ENCODE assay signal across 18 cellular contexts in genomic region chr6:151142676-151143075, GRCh38.
DNase-seq lines count a peak whose midpoint lies in the region; ATAC-seq and TF ChIP-seq lines count a peak whose summit lies in the region.
"Had no signal": no experiment of that assay in that cellular context is flagged by ENCODE, and none has a peak within 500 bp of the region (broad histone marks: within the 10 kb centered on the region; RNA-seq: fewer than 3 reads in every experiment).

No MANE protein-coding gene starts in this region.

- H2BK20ac ChIP-seq in IMR-90 (ENCODE audit: low read depth, low read length) = no peak overlapping the region

- H2BK5ac ChIP-seq in IMR-90 (ENCODE audit: low read depth, low read length, poor library complexity, severe bottlenecking) = no peak overlapping the region

- TF ChIP-seq CTCF in IMR-90 (conservative IDR thresholded peaks at IDR 0.05; ENCODE audit: low read depth, low read length) = no peak
- no peak for TF ChIP-seq CTCF in nephron (IDR thresholded peaks at IDR 0.05; ENCODE audit: unreplicated experiment in 3 of 3)
- TF ChIP-seq CTCF in HFFc6 (IDR thresholded peaks at IDR 0.05) = no peak

- in situ Hi-C loops in IMR-90 (cut with MboI; ENCODE audit: low sequenced_read_pairs) = no loop called here

- TF ChIP-seq POLR2A in IMR-90 (IDR thresholded peaks at IDR 0.05; ENCODE audit: low read depth, low read length) = no peak

- H2BK15ac ChIP-seq in IMR-90 (ENCODE audit: low read depth, low read length) = no peak overlapping the region

- no peak overlapping the region for H2AK9ac ChIP-seq in IMR-90 (replicated peaks; ENCODE audit: low read depth, low read length, poor library complexity)

- ATAC-seq in IMR-90 (ENCODE audit: low read depth) = no peak
- no peak for ATAC-seq in activated naive CD8-positive, alpha-beta T cell treated with anti-CD3 and anti-CD28 coated beads, Interleukin-2, amount 50 U/mL, for 24 hours
- ATAC-seq: A549; CD8-positive, alpha-beta T cell had no signal

- peak overlapping the region; percentile 50 to 78 (median 53) for H3K27ac Mint-ChIP-seq in nephron
- H3K27ac Mint-ChIP-seq in activated naive CD8-positive, alpha-beta T cell treated with anti-CD3 and anti-CD28 coated beads, Interleukin-2, amount 50 U/mL, for 24 hours = no peak overlapping the region
- H3K27ac Mint-ChIP-seq in HFFc6 = no peak overlapping the region
- H3K27ac Mint-ChIP-seq: CD8-positive, alpha-beta T cell had no signal

- H3K56ac ChIP-seq in IMR-90 (ENCODE audit: extremely low read depth, insufficient read depth, low read length) = no peak overlapping the region

- peaks cover 32% of the 10 kb centered on the region for H3K4me1 ChIP-seq in BLaER1
- no peaks in the 10 kb centered on the region for H3K4me1 ChIP-seq in IMR-90 (ENCODE audit: control insufficient read depth, insufficient read depth, low read length)
- H3K4me1 ChIP-seq: A549 had no signal

- H3K9me1 ChIP-seq in IMR-90 (ENCODE audit: insufficient read depth, low read length) = no peaks in the 10 kb centered on the region

- H4K8ac ChIP-seq in IMR-90 (ENCODE audit: low read depth in 2 of 2, low read length in 2 of 2) = no peak overlapping the region

- no peak overlapping the region for H4K91ac ChIP-seq in IMR-90 (ENCODE audit: insufficient read depth, low read depth, low read length)

- H3K4me1 Mint-ChIP-seq in nephron (peaks cover 62% of the 10 kb centered on the region), HFFc6 (ENCODE audit: low read depth) (peaks cover 8% of the 10 kb centered on the region)
- no peaks in the 10 kb centered on the region for H3K4me1 Mint-ChIP-seq in activated naive CD8-positive, alpha-beta T cell treated with anti-CD3 and anti-CD28 coated beads, Interleukin-2, amount 50 U/mL, for 24 hours

- peak overlapping the region; percentile 58 for H2AFZ ChIP-seq in IMR-90 (replicated peaks; ENCODE audit: low read length, poor library complexity)

- CTCF ChIA-PET in IMR-90 (lab: Yijun Ruan, JAX) = no interaction called here

- no peak overlapping the region for H3K23ac ChIP-seq in IMR-90 (ENCODE audit: low read depth, low read length)

- H3K27me3 Mint-ChIP-seq in nephron (ENCODE audit: low read depth) (peaks cover 3% of the 10 kb centered on the region), HFFc6 (ENCODE audit: insufficient read depth) (peaks cover 9% of the 10 kb centered on the region)
- peaks cover 2% of the 10 kb centered on the region for H3K27me3 Mint-ChIP-seq in activated naive CD8-positive, alpha-beta T cell treated with anti-CD3 and anti-CD28 coated beads, Interleukin-2, amount 50 U/mL, for 24 hours

- H3K18ac ChIP-seq in IMR-90 (ENCODE audit: low read depth, low read length) = no peak overlapping the region

- no peaks in the 10 kb centered on the region for H3K27me3 ChIP-seq in BLaER1
- no peaks in the 10 kb centered on the region; the same call in none of the 2 replicates for H3K27me3 ChIP-seq in IMR-90 (ENCODE audit: control insufficient read depth, insufficient read depth, low read length)
- H3K27me3 ChIP-seq: SJSA1 had no signal

- H2AK5ac ChIP-seq in IMR-90 (ENCODE audit: low read depth, low read length) = no peak overlapping the region

- dilution Hi-C loops in IMR-90 (cut with HindIII; ENCODE audit: low sequenced_read_pairs, unreplicated experiment) = no loop called here

- H3K9ac ChIP-seq in BLaER1 (no peak overlapping the region), IMR-90 (ENCODE audit: low read depth, low read length) (no peak overlapping the region)
- H3K9ac ChIP-seq: KMS-11 had no signal

- no peak overlapping the region for H3K4me3 Mint-ChIP-seq in nephron
- H3K4me3 Mint-ChIP-seq in activated naive CD8-positive, alpha-beta T cell treated with anti-CD3 and anti-CD28 coated beads, Interleukin-2, amount 50 U/mL, for 24 hours = no peak overlapping the region
- H3K4me3 Mint-ChIP-seq in HFFc6 = no peak overlapping the region
- H3K4me3 Mint-ChIP-seq: CD8-positive, alpha-beta T cell had no signal

- H3K36me3 ChIP-seq in BLaER1 = no peaks in the 10 kb centered on the region
- H3K36me3 ChIP-seq in IMR-90 (ENCODE audit: control insufficient read depth, insufficient read depth, low read length) = no peaks in the 10 kb centered on the region
- H3K36me3 ChIP-seq: SJSA1 had no signal

- WGBS in IMR-90 (ENCODE audit: extremely low coverage in 2 of 2, insufficient read length in 1 of 2), 2 experiments = 100% methylated on average over 1 of the region's 5 CpGs; no CpG with 5 or more reads in 1 of the 2 experiments

- no peak overlapping the region for H3K4ac ChIP-seq in IMR-90 (ENCODE audit: low read depth, low read length)

- no peak overlapping the region for H2BK120ac ChIP-seq in IMR-90 (ENCODE audit: low read depth, low read length)

- H3K9me3 Mint-ChIP-seq in nephron (no peaks in the 10 kb centered on the region), HFFc6 (peaks cover 4% of the 10 kb centered on the region; the same call in 1 of the 2 replicates)
- no peaks in the 10 kb centered on the region for H3K9me3 Mint-ChIP-seq in activated naive CD8-positive, alpha-beta T cell treated with anti-CD3 and anti-CD28 coated beads, Interleukin-2, amount 50 U/mL, for 24 hours

- peak overlapping the region; percentile 39; the same call in 1 of the 2 replicates for H3K4me2 ChIP-seq in BLaER1
- H3K4me2 ChIP-seq in IMR-90 (ENCODE audit: low read depth, low read length) = no peak overlapping the region
- H3K4me2 ChIP-seq: A549, KMS-11 had no signal

- H4K20me1 ChIP-seq in BLaER1 (no peaks in the 10 kb centered on the region), IMR-90 (ENCODE audit: insufficient read depth, low read length) (no peaks in the 10 kb centered on the region)

- no peak for DNase-seq in IMR-90
- DNase-seq in RPMI8226 = peak; percentile 7
- no peak for DNase-seq in activated naive CD8-positive, alpha-beta T cell treated with anti-CD3 and anti-CD28 coated beads, Interleukin-2, amount 50 U/mL, for 24 hours
- DNase-seq in HFFc6 = no peak
- no peak for DNase-seq in HT-29 (ENCODE audit: low spot score)
- DNase-seq: DMS79 treated with DMSO at 0.1 percent for 48 hours, NCI-H1048, NCI-H1436, NCI-H2029, NCI-H446 treated with DMSO at 0.1 percent for 48 hours, NCI-H774 had no signal

- H3K27ac ChIP-seq in BLaER1 (no peak overlapping the region), IMR-90 (ENCODE audit: insufficient read depth, low read length) (no peak overlapping the region)
- H3K27ac ChIP-seq: KMS-11, RWPE1, SJSA1 had no signal

- POLR2A ChIA-PET in IMR-90 (lab: Charles Lee; ENCODE audit: unreplicated experiment) = no interaction called here

- H3K9me3 ChIP-seq in BLaER1 = no peaks in the 10 kb centered on the region
- 0 out of 2 replicates have a peak, but pooled peaks cover 2% of the 10 kb centered on the region for H3K9me3 ChIP-seq in IMR-90 (ENCODE audit: control insufficient read depth, insufficient read depth, low read length)
- H3K9me3 ChIP-seq: A549, SJSA1 had no signal

- no peak for TF ChIP-seq RAD21 in IMR-90 (IDR thresholded peaks at IDR 0.05; ENCODE audit: low read length)

- no TSS peak for BruUV-seq in IMR-90 (replicated peaks; lab: Mats Ljungman, UMichigan)

- H3K36me3 Mint-ChIP-seq in nephron (ENCODE audit: low read depth) = peaks cover 3% of the 10 kb centered on the region
- no peaks in the 10 kb centered on the region for H3K36me3 Mint-ChIP-seq in activated naive CD8-positive, alpha-beta T cell treated with anti-CD3 and anti-CD28 coated beads, Interleukin-2, amount 50 U/mL, for 24 hours (ENCODE audit: low read depth)
- H3K36me3 Mint-ChIP-seq in HFFc6 (ENCODE audit: low read depth) = peaks cover 5% of the 10 kb centered on the region; the same call in 1 of the 2 replicates
- H3K36me3 Mint-ChIP-seq: CD8-positive, alpha-beta T cell had no signal

- intact Hi-C loops in IMR-90 (cut with micrococcal nuclease) = no loop called here

- no peak overlapping the region for H3K4me3 ChIP-seq in BLaER1
- H3K4me3 ChIP-seq in IMR-90 (ENCODE audit: insufficient read depth, low read depth, low read length) = no peak overlapping the region
- H3K4me3 ChIP-seq: A549, SJSA1 had no signal

- H3K79me1 ChIP-seq in IMR-90 (ENCODE audit: low read depth in 1 of 2, low read length in 2 of 2) = no peaks in the 10 kb centered on the region

- no peak overlapping the region for H3K14ac ChIP-seq in IMR-90 (replicated peaks; ENCODE audit: low read depth, low read length)

- no peak overlapping the region for H4K5ac ChIP-seq in IMR-90 (ENCODE audit: low read depth, low read length)

TF ChIP-seq in IMR-90, 13 proteins besides CTCF, POLR2A, EP300 and RAD21:
- TF ChIP-seq ELK1 (IDR thresholded peaks at IDR 0.05; ENCODE audit: borderline replicate concordance, low read depth, low read length) (no peak), FOS (IDR thresholded peaks at IDR 0.05; ENCODE audit: low read depth, low read length) (no peak)

Comparison
In these comparisons a context has a peak if more than half of its experiments do, and no peak if none do; other contexts are left out.
1. H3K27ac Mint-ChIP-seq: peak in nephron (3 of 3); none in activated naive CD8-positive, alpha-beta T cell treated with anti-CD3 and anti-CD28 coated beads, Interleukin-2, amount 50 U/mL, for 24 hours (single experiment) and HFFc6 (single experiment).